27 cellular contexts compared by ENCODE assay signal in genomic region chr12:23930599-23930998, GRCh38.
"Had no signal": no experiment of that assay in that cellular context is flagged by ENCODE, and none has a peak within 500 bp of the region (broad histone marks: within the 10 kb centered on the region; RNA-seq: fewer than 3 reads in every experiment).

No MANE protein-coding gene starts in this region.

- FAIRE-seq: urothelium cell line had no signal

- H3K4me1 ChIP-seq: stomach, suprapubic skin, testis, thyroid gland, tibial artery, transverse colon, upper lobe of left lung, upper lobe of right lung, uterus, vagina had no signal

- ATAC-seq: stimulated activated effector memory CD8-positive, alpha-beta T cell treated with anti-CD3 and anti-CD28 coated beads, Interleukin-12 subunit alpha, Interleukin-12 subunit beta, amount 100 ng/mL, for 72 hours; stimulated activated memory B cell treated with anti-CD40 and anti-IgM and Interleukin-4, amounts not matched to agents 10 μg/mL and 1 μg/mL and 100 μg/mL, for 72 hours; stimulated activated naive CD8-positive, alpha-beta T cell treated with anti-CD3 and anti-CD28 coated beads, Interleukin-15, amount 100 ng/mL, for 72 hours; stimulated activated naive CD8-positive, alpha-beta T cell treated with anti-CD3 and anti-CD28 coated beads, Interleukin-15, Interleukin-2, amounts not matched to agents 100 U/mL and 50 U/mL, for 24 hours; upper lobe of right lung had no signal

- DNase-seq: stimulated activated CD4-positive, alpha-beta T cell treated with anti-CD3 and anti-CD28 coated beads, Interleukin-2, amount 100 ng/mL, for 48 hours; stimulated activated CD4-positive, alpha-beta T cell treated with anti-CD3 and anti-CD28 coated beads, Interleukin-4, amount 100 ng/mL, for 1 hour; stimulated activated CD4-positive, alpha-beta T cell treated with anti-CD3 and anti-CD28 coated beads, Interleukin-4, amount 100 ng/mL, for 24 hours; stimulated activated CD4-positive, alpha-beta T cell treated with anti-CD3 and anti-CD28 coated beads, Interleukin-4, amount 100 ng/mL, for 4 hours; stimulated activated CD8-positive, alpha-beta memory T cell treated with anti-CD3 and anti-CD28 coated beads, Interleukin-4, amount 100 ng/mL, for 48 hours; stimulated activated naive B cell treated with anti-CD40 and anti-IgM and Interleukin-4, amounts not matched to agents 10 μg/mL and 1 μg/mL and 100 μg/mL, for 72 hours; stimulated activated naive CD4-positive, alpha-beta T cell; stimulated activated naive CD4-positive, alpha-beta T cell treated with Interleukin-2 at 50 U/mL for 16 hours; stimulated activated naive CD8-positive, alpha-beta T cell treated with anti-CD3 and anti-CD28 coated beads, Interleukin-15, amount 100 ng/mL, for 72 hours; stimulated activated naive CD8-positive, alpha-beta T cell treated with anti-CD3 and anti-CD28 coated beads, Interleukin-15, Interleukin-2, amounts not matched to agents 100 U/mL and 50 U/mL, for 24 hours; stomach; substantia nigra; testis; thyroid gland; tibial artery; transverse colon; trophoblast cell; upper lobe of left lung; upper lobe of right lung; uterus had no signal

- H3K9me3 ChIP-seq: suprapubic skin, testis, thoracic aorta, thyroid gland, tibial artery, transverse colon, upper lobe of left lung, upper lobe of right lung, uterus, vagina had no signal

- H3K27me3 ChIP-seq: stomach, suprapubic skin, testis, thyroid gland, tibial artery, tibial nerve, transverse colon, upper lobe of left lung, upper lobe of right lung, uterus, vagina had no signal

- H3K27ac ChIP-seq: stomach, suprapubic skin, testis, thoracic aorta, thyroid gland, tibial artery, tibial nerve, transverse colon, upper lobe of left lung, upper lobe of right lung, uterus, vagina had no signal

- H3K4me3 ChIP-seq: stomach, suprapubic skin, testis, thoracic aorta, thyroid gland, tibial artery, tibial nerve, transverse colon, upper lobe of left lung, upper lobe of right lung, uterus, vagina had no signal

- H3K36me3 ChIP-seq: stomach, suprapubic skin, thoracic aorta, thyroid gland, tibial artery, tibial nerve, transverse colon, upper lobe of left lung, upper lobe of right lung, uterus, vagina had no signal
